8 cellular contexts compared by ENCODE assay signal in the genomic region with DNA sequence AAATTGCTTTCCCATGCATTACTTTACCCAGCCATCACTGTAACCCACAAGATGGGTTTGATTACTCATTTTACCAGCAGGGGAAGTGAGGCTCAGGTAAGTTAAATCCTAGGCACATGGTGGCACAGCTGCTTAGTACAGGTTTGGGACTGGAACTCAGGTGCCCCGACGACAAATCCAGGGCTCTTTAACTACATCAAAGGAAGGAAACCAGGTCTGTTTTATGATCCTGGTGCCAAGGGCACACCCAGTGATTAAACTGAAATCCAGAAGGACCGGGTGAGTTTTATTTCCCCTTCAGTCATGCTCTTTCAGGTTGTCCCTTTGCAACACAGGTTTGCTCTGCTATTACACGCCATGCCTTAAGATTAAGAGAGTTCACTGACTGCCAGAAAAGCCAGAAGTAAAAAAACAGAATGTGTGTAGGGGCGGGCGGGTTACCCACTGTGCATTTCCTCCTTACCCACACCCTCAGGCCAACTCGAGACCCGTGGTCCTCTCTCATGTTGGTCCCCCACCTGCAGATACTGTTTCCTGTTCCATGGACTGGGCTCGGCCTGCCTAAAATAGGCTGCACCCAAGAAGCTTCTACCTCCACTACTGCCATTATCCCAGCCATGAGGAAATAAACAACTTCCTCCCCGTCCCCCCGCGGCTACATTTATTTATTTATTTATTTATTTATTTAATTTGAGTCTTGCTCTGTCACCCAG. TPM values are rescaled to one million over a fixed set of nuclear protein-coding genes. Genes with fewer than 3 reads are reported as not detected.
DNase-seq lines count a peak whose midpoint lies in the region; ATAC-seq and TF ChIP-seq lines count a peak whose summit lies in the region.

No MANE protein-coding gene starts in this region.

- intact Hi-C loops in activated naive CD4-positive, alpha-beta T cell treated with anti-CD3 and anti-CD28 coated beads for 36 hours (cut with micrococcal nuclease), result loop anchor here (1.0 to 5.0 kb wide), 13 partner anchors 20 to 891 kb away; a partner anchor contains a TSS
- intact Hi-C loops in lower lobe of right lung (cut with DNase I) (no loop called here), upper lobe of right lung (cut with DNase I) (no loop called here)

- peak; percentile 9 to 16 for ATAC-seq in activated naive CD4-positive, alpha-beta T cell treated with anti-CD3 and anti-CD28 coated beads, Interleukin-2, amount 50 U/mL, for 72 hours
- peak; percentile 19 to 49 for ATAC-seq in lower lobe of right lung
- peak; percentile 33 for ATAC-seq in upper lobe of right lung
- ATAC-seq in HG03439 (IDR thresholded peaks at IDR 0.05; ENCODE audit: unreplicated experiment), result no peak

- TF ChIP-seq CTCF in lower lobe of right lung (IDR thresholded peaks at IDR 0.05) (no peak), upper lobe of right lung (IDR thresholded peaks at IDR 0.05) (no peak)

- CTCF ChIA-PET in activated naive CD4-positive, alpha-beta T cell treated with anti-CD3 and anti-CD28 coated beads for 36 hours (lab: Charles Lee), result interaction anchor here (2.1 kb wide), 1 partner anchor 55 kb away, joined by 5 read pairs; a partner anchor contains a TSS

- H3K36me3 ChIP-seq in lower lobe of right lung (no peaks in the 10 kb centered on the region), upper lobe of right lung (no peaks in the 10 kb centered on the region)

- H3K27ac Mint-ChIP-seq in activated naive CD4-positive, alpha-beta T cell treated with anti-CD3 and anti-CD28 coated beads for 36 hours, result peak overlapping the region; percentile 98
- H3K27ac Mint-ChIP-seq in activated naive CD4-positive, alpha-beta T cell treated with anti-CD3 and anti-CD28 coated beads, Interleukin-2, amount 50 U/mL, for 72 hours, result peak overlapping the region; percentile 94 to 96

- H3K4me1 Mint-ChIP-seq in activated naive CD4-positive, alpha-beta T cell treated with anti-CD3 and anti-CD28 coated beads for 36 hours (ENCODE audit: low read depth), result peaks cover 32% of the 10 kb centered on the region

- no peaks in the 10 kb centered on the region for H3K27me3 Mint-ChIP-seq in activated naive CD4-positive, alpha-beta T cell treated with anti-CD3 and anti-CD28 coated beads for 36 hours (ENCODE audit: low read depth)

- peaks cover 26% of the 10 kb centered on the region for H3K4me1 ChIP-seq in lower lobe of right lung
- peaks cover 10% of the 10 kb centered on the region for H3K4me1 ChIP-seq in upper lobe of right lung

- H3K4me3 ChIP-seq in lower lobe of right lung (peak overlapping the region; percentile 66), upper lobe of right lung (peak overlapping the region; percentile 58)

- H3K36me3 Mint-ChIP-seq in activated naive CD4-positive, alpha-beta T cell treated with anti-CD3 and anti-CD28 coated beads for 36 hours (ENCODE audit: low read depth), result peaks cover 8% of the 10 kb centered on the region
- H3K36me3 Mint-ChIP-seq in activated naive CD4-positive, alpha-beta T cell treated with anti-CD3 and anti-CD28 coated beads, Interleukin-2, amount 50 U/mL, for 72 hours, result peaks cover 0 to 17% of the 10 kb centered on the region in 2 donors

- in situ Hi-C loops in ACHN (cut with HindIII; ENCODE audit: low pct_ligation_motif_present, low pct_unique_long_range_greater_than_20kb, low sequenced_read_pairs), result no loop called here

- H3K4me3 Mint-ChIP-seq in activated naive CD4-positive, alpha-beta T cell treated with anti-CD3 and anti-CD28 coated beads for 36 hours, result peak overlapping the region; percentile 97

- peak overlapping the region; percentile 61 for H3K27ac ChIP-seq in lower lobe of right lung
- peak overlapping the region; percentile 53 for H3K27ac ChIP-seq in upper lobe of right lung

- H3K9me3 ChIP-seq in lower lobe of right lung (no peaks in the 10 kb centered on the region), upper lobe of right lung (no peaks in the 10 kb centered on the region)

- H3K9me3 Mint-ChIP-seq in activated naive CD4-positive, alpha-beta T cell treated with anti-CD3 and anti-CD28 coated beads for 36 hours, result no peaks in the 10 kb centered on the region
- no peaks in the 10 kb centered on the region for H3K9me3 Mint-ChIP-seq in activated naive CD4-positive, alpha-beta T cell treated with anti-CD3 and anti-CD28 coated beads, Interleukin-2, amount 50 U/mL, for 72 hours

- no peaks in the 10 kb centered on the region for H3K27me3 ChIP-seq in lower lobe of right lung (ENCODE audit: low read depth)
- no peaks in the 10 kb centered on the region for H3K27me3 ChIP-seq in upper lobe of right lung

- peak; percentile 58 for DNase-seq in activated naive CD4-positive, alpha-beta T cell treated with anti-CD3 and anti-CD28 coated beads for 36 hours
- DNase-seq in activated naive CD4-positive, alpha-beta T cell treated with Interleukin-2 at 50 U/mL for 16 hours, result no peak
- no peak for DNase-seq in activated naive CD4-positive, alpha-beta T cell treated with anti-CD3 and anti-CD28 coated beads, Interleukin-2, amount 50 U/mL, for 72 hours (ENCODE audit: low spot score in 2 of 2)
- DNase-seq in lower lobe of right lung, result no peak
- no peak for DNase-seq in upper lobe of right lung
- DNase-seq in SK-N-DZ (ENCODE audit: low spot score), result no peak
- DNase-seq in ACHN, result no peak

RNA-seq across cellular contexts. Expression of a gene that starts 55.2 kb away (rescaled TPM):
- 10 to 100 TPM; 27.4 to 29.3 TPM for total RNA-seq in activated naive CD4-positive, alpha-beta T cell treated with anti-CD3 and anti-CD28 coated beads for 36 hours
- total RNA-seq in activated naive CD4-positive, alpha-beta T cell treated with anti-CD3 and anti-CD28 coated beads, Interleukin-2, amount 50 U/mL, for 72 hours, result 10 to 100 TPM; 28.4 to 38.6 TPM
- total RNA-seq in lower lobe of right lung, result 17.9 TPM
- total RNA-seq in upper lobe of right lung, result 16.7 TPM
- polyA plus RNA-seq in SK-N-DZ (2014; cell fraction: cytosol; rRNA removed), result 5.6 and 6.2 TPM in 2 replicates
- polyA plus RNA-seq in SK-N-DZ (2014; cell fraction: nucleus; rRNA removed), result 5.9 and 15.1 TPM in 2 replicates
